8 cellular contexts compared by ENCODE assay signal in genomic region chr11:119422505-119423416, GRCh38. TPM values are rescaled to one million over a fixed set of nuclear protein-coding genes. Genes with fewer than 3 reads are reported as not detected.
DNase-seq lines count a peak whose midpoint lies in the region; ATAC-seq, FAIRE-seq and TF ChIP-seq lines count a peak whose summit lies in the region.
"Had no signal": no experiment of that assay in that cellular context is flagged by ENCODE, and none has a peak within 500 bp of the region (broad histone marks: within the 10 kb centered on the region; RNA-seq: fewer than 3 reads in every experiment).

THY1 (minus strand) TSS chr11:119423172; CDS start chr11:119420905, 2,267 bp downstream.

- WGBS in ovary, 3 donors: 1% methylated on average over 49 to 60 of the region's 60 CpGs

- no peak for TF ChIP-seq POLR2A in ovary (IDR thresholded peaks at IDR 0.05)

- H3K9me3 ChIP-seq in HAP-1: no peaks in the 10 kb centered on the region
- no peaks in the 10 kb centered on the region for H3K9me3 ChIP-seq in ovary

- in situ Hi-C loops in HAP-1 (cut with MboI; ENCODE audit: low sequenced_read_pairs): no loop called here

- peak within 1 kb of the TSS; percentile 87 for H3K4me3 Mint-ChIP-seq in T-helper 2 cell treated with Interferon-gamma antibody and Interleukin-4, amounts not matched to agents 5 μg/mL and 100 μg/mL, for 36 hours

- no peak for TF ChIP-seq EP300 in ovary (IDR thresholded peaks at IDR 0.05)

- H3K4me1 Mint-ChIP-seq in T-helper 2 cell treated with Interferon-gamma antibody and Interleukin-4, amounts not matched to agents 5 μg/mL and 100 μg/mL, for 36 hours (ENCODE audit: low read depth): peaks cover 26% of the 10 kb centered on the region

- TF ChIP-seq CTCF in foreskin keratinocyte (conservative IDR thresholded peaks at IDR 0.05): no peak
- TF ChIP-seq CTCF in ovary (IDR thresholded peaks at IDR 0.05): no peak

- intact Hi-C loops in ovary (cut with DNase I): no loop called here

- no peaks in the 10 kb centered on the region for H3K4me1 ChIP-seq in HAP-1
- H3K4me1 ChIP-seq in foreskin keratinocyte: peaks cover 6% of the 10 kb centered on the region
- peaks cover 5% of the 10 kb centered on the region for H3K4me1 ChIP-seq in ovary (ENCODE audit: insufficient read depth)

- no peak for FAIRE-seq in RCC 7860 (lab: Jason Lieb, UNC)

- peak; percentile 12 for ATAC-seq in foreskin keratinocyte

- H3K4me3 ChIP-seq in HAP-1 (peak within 1 kb of the TSS; percentile 19), ovary (peak within 1 kb of the TSS; percentile 42)

- DNase-seq in HAP-1 (ENCODE audit: low spot score in 2 of 2) (peak in 1 of 2 experiments; percentile 46), foreskin keratinocyte (no peak), ovary (no peak), RCC 7860 (ENCODE audit: low spot score) (no peak), MV-4-11 (lab: John Stamatoyannopoulos, UW) (no peak), OCI-M1 (lab: John Stamatoyannopoulos, UW) (no peak)
- no peak for DNase-seq in T-helper 2 cell treated with Interferon-gamma antibody and Interleukin-4, amounts not matched to agents 5 μg/mL and 100 μg/mL, for 36 hours (ENCODE audit: low spot score)

- H3K36me3 ChIP-seq in HAP-1 (replicated peaks): no peaks in the 10 kb centered on the region
- no peaks in the 10 kb centered on the region for H3K36me3 ChIP-seq in ovary

- no peaks in the 10 kb centered on the region for H3K36me3 Mint-ChIP-seq in T-helper 2 cell treated with Interferon-gamma antibody and Interleukin-4, amounts not matched to agents 5 μg/mL and 100 μg/mL, for 36 hours (ENCODE audit: low read depth)

- peak within 1 kb of the TSS; percentile 71 for H3K27ac Mint-ChIP-seq in T-helper 2 cell treated with Interferon-gamma antibody and Interleukin-4, amounts not matched to agents 5 μg/mL and 100 μg/mL, for 36 hours

- H3K9me3 Mint-ChIP-seq in T-helper 2 cell treated with Interferon-gamma antibody and Interleukin-4, amounts not matched to agents 5 μg/mL and 100 μg/mL, for 36 hours: no peaks in the 10 kb centered on the region

- H3K27ac ChIP-seq in foreskin keratinocyte (no peak within 1 kb of the TSS), ovary (no peak within 1 kb of the TSS)
- H3K27ac ChIP-seq: VCaP had no signal

- H3K27me3 Mint-ChIP-seq in T-helper 2 cell treated with Interferon-gamma antibody and Interleukin-4, amounts not matched to agents 5 μg/mL and 100 μg/mL, for 36 hours (ENCODE audit: low read depth): peaks cover 15% of the 10 kb centered on the region

- H3K27me3 ChIP-seq in HAP-1 (ENCODE audit: low read depth): peaks cover 19% of the 10 kb centered on the region
- peaks cover 37% of the 10 kb centered on the region for H3K27me3 ChIP-seq in foreskin keratinocyte
- no peaks in the 10 kb centered on the region for H3K27me3 ChIP-seq in ovary

RNA-seq across cellular contexts. Expression of gene THY1, which starts in this region (rescaled TPM):
- total RNA-seq in foreskin keratinocyte: 15.2 and 51.6 TPM in 2 replicates
- polyA plus RNA-seq in foreskin keratinocyte: 16.4 and 52.0 TPM in 2 replicates
- 10 to 100 TPM in 4 of 7 donors, 1 to 10 TPM in 1, under 1 TPM in 2; 0.36 to 74.7 (median 14.0) TPM for total RNA-seq in ovary
- polyA plus RNA-seq in ovary: 100 to 1,000 TPM in 1 of 2 donors, 10 to 100 TPM in 1; 15.0 to 123 TPM
